35 cellular contexts compared by ENCODE assay signal in genomic region chr2:226540204-226540994, GRCh38.
"Had no signal": no experiment of that assay in that cellular context is flagged by ENCODE, and none has a peak within 500 bp of the region (broad histone marks: within the 10 kb centered on the region; RNA-seq: fewer than 3 reads in every experiment).

No MANE protein-coding gene starts in this region.

- H3K27ac Mint-ChIP-seq: activated CD4-positive, alpha-beta T cell treated with anti-CD3 and anti-CD28 coated beads for 36 hours; activated CD4-positive, alpha-beta T cell treated with anti-CD3 and anti-CD28 coated beads, Interleukin-2, amount 10 ng/mL, durations not matched to agents 7 days and 5 days; activated CD8-positive, alpha-beta T cell treated with anti-CD3 and anti-CD28 coated beads, Interleukin-2, amount 10 ng/mL, durations not matched to agents 7 days and 5 days; activated naive CD4-positive, alpha-beta T cell treated with anti-CD3 and anti-CD28 coated beads, Interleukin-2, amount 50 U/mL, for 24 hours; activated naive CD8-positive, alpha-beta T cell treated with anti-CD3 and anti-CD28 coated beads, Interleukin-2, amount 10 ng/mL, durations not matched to agents 7 days and 5 days; activated T-cell treated with anti-CD3 and anti-CD28 coated beads, Interleukin-2, amount 50 U/mL, for 24 hours; activated T-helper 2 cell treated with anti-CD3 and anti-CD28 coated beads, Interferon-gamma antibody, Interleukin-2, Interleukin-4, amounts not matched to agents 10 μg/mL and 5 μg/mL and 100 μg/mL, durations not matched to agents 14 hours and 24 hours and 36 hours; WTC11 had no signal

- H3K36me3 Mint-ChIP-seq: activated naive CD4-positive, alpha-beta T cell treated with anti-CD3 and anti-CD28 coated beads, Interleukin-2, amount 50 U/mL, for 24 hours; activated naive CD8-positive, alpha-beta T cell treated with anti-CD3 and anti-CD28 coated beads, Interleukin-2, amount 10 ng/mL, durations not matched to agents 7 days and 5 days had no signal

- H3K27me3 ChIP-seq: ascending aorta, body of pancreas, breast epithelium, Peyer's patch had no signal

- ATAC-seq: activated CD4-positive, alpha-beta T cell treated with anti-CD3 and anti-CD28 coated beads for 36 hours; activated CD4-positive, CD25-positive, alpha-beta regulatory T cell treated with anti-CD3 and anti-CD28 coated beads, Interleukin-2, amount 50 U/mL, for 24 hours; activated CD8-positive, alpha-beta T cell treated with anti-CD3 and anti-CD28 coated beads, Interleukin-2, amount 10 ng/mL, durations not matched to agents 7 days and 5 days; body of pancreas; PC-3 had no signal

- H3K4me1 Mint-ChIP-seq: activated CD4-positive, alpha-beta T cell treated with anti-CD3 and anti-CD28 coated beads for 36 hours; activated CD4-positive, alpha-beta T cell treated with anti-CD3 and anti-CD28 coated beads, Interleukin-2, amount 10 ng/mL, durations not matched to agents 7 days and 5 days; activated naive CD4-positive, alpha-beta T cell treated with anti-CD3 and anti-CD28 coated beads, Interleukin-2, amount 50 U/mL, for 24 hours; activated naive CD8-positive, alpha-beta T cell treated with anti-CD3 and anti-CD28 coated beads, Interleukin-2, amount 10 ng/mL, durations not matched to agents 7 days and 5 days had no signal

- H3K4me3 ChIP-seq: ascending aorta, body of pancreas, breast epithelium, Peyer's patch had no signal

- H3K9me3 Mint-ChIP-seq: activated CD4-positive, alpha-beta T cell treated with anti-CD3 and anti-CD28 coated beads, Interleukin-2, amount 10 ng/mL, durations not matched to agents 7 days and 5 days; activated T-cell treated with anti-CD3 and anti-CD28 coated beads, Interleukin-2, amount 50 U/mL, for 24 hours; activated T-helper 2 cell treated with anti-CD3 and anti-CD28 coated beads, Interferon-gamma antibody, Interleukin-2, Interleukin-4, amounts not matched to agents 10 μg/mL and 5 μg/mL and 100 μg/mL, durations not matched to agents 14 hours and 24 hours and 36 hours had no signal

- FAIRE-seq: TTC549 had no signal

- H3K4me1 ChIP-seq: ascending aorta, body of pancreas, breast epithelium, Peyer's patch had no signal

- H3K9ac ChIP-seq: KMS-11 had no signal

- H3K4me2 ChIP-seq: KMS-11 had no signal

- H3K27ac ChIP-seq: ascending aorta, body of pancreas, breast epithelium, KMS-11, Peyer's patch had no signal

- H3K36me3 ChIP-seq: ascending aorta, breast epithelium, Peyer's patch had no signal

- H3K9me3 ChIP-seq: ascending aorta, body of pancreas, breast epithelium, Peyer's patch had no signal

- H3K4me3 Mint-ChIP-seq: activated CD4-positive, alpha-beta T cell treated with anti-CD3 and anti-CD28 coated beads for 36 hours; activated CD4-positive, alpha-beta T cell treated with anti-CD3 and anti-CD28 coated beads, Interleukin-2, amount 10 ng/mL, durations not matched to agents 7 days and 5 days; activated CD8-positive, alpha-beta T cell treated with anti-CD3 and anti-CD28 coated beads, Interleukin-2, amount 10 ng/mL, durations not matched to agents 7 days and 5 days; activated naive CD4-positive, alpha-beta T cell treated with anti-CD3 and anti-CD28 coated beads, Interleukin-2, amount 50 U/mL, for 24 hours; activated naive CD8-positive, alpha-beta T cell treated with anti-CD3 and anti-CD28 coated beads, Interleukin-2, amount 10 ng/mL, durations not matched to agents 7 days and 5 days; activated T-cell treated with anti-CD3 and anti-CD28 coated beads, Interleukin-2, amount 50 U/mL, for 24 hours; WTC11 had no signal

- DNase-seq: activated CD4-positive, alpha-beta T cell treated with anti-CD3 and anti-CD28 coated beads for 36 hours; activated CD4-positive, alpha-beta T cell treated with anti-CD3 and anti-CD28 coated beads, Interleukin-2, amount 10 ng/mL, durations not matched to agents 7 days and 5 days; activated CD4-positive, alpha-beta T cell treated with anti-CD3 and anti-CD28 coated beads, Interleukin-2, amount 50 U/mL, for 48 hours; activated CD8-positive, alpha-beta T cell treated with anti-CD3 and anti-CD28 coated beads, Interleukin-2, amount 10 ng/mL, durations not matched to agents 7 days and 5 days; activated gamma-delta T cell; activated naive CD4-positive, alpha-beta T cell treated with Interleukin-2 at 50 U/mL for 16 hours; activated naive CD8-positive, alpha-beta T cell treated with anti-CD3 and anti-CD28 coated beads, Interleukin-2, amount 10 ng/mL, durations not matched to agents 7 days and 5 days; activated T-cell treated with anti-CD3 and anti-CD28 coated beads, Interleukin-2, amount 50 U/mL, for 24 hours; amygdala; body of pancreas; caudate nucleus; NCI-H1092 treated with DMSO at 0.1 percent for 48 hours; NCI-H1417; NCI-H146; NCI-H187; NCI-H2029 treated with DMSO at 0.1 percent for 48 hours; NCI-H2107; NCI-H2171; NCI-H510A; NCI-H526; NCI-H748 treated with DMSO at 0.1 percent for 48 hours; NK-92 treated with Interleukin-12 subunit alpha and Interleukin-12 subunit beta, amount 100 ng/mL, for 24 hours; PC-3; Peyer's patch; RPMI8226; SW 1271; T1000 had no signal
